22 cellular contexts compared by ENCODE assay signal in the genomic region with DNA sequence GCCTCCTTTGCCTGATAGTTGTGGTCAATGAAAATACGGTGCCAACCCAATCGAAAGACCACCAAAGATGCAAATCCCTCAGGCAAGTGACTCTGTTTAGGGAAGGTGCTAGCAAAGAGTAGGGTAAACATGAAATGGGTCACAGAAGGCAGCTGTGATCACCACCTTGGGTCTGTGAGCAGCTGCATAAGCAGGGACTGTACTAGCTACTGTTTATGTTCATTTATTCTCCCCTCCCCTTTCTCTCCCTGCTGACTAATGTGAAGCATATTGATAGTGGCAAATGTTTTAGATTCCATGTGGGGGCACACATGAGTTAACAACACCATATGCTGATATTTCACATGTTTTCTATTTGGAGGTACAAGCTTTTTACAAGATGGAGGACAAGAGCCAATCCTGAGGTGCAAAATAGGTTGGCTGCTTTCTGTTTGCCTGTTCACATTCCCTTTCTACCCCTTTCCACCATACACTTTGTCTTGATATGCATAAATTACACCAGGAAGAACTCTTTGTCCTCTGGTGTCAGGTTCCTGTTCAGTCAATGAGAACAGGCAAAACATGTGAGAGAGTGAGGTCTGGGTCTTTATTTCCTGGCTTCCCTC.
DNase-seq lines count a peak whose midpoint lies in the region; ATAC-seq and TF ChIP-seq lines count a peak whose summit lies in the region.
"Had no signal": no experiment of that assay in that cellular context is flagged by ENCODE, and none has a peak within 500 bp of the region (broad histone marks: within the 10 kb centered on the region; RNA-seq: fewer than 3 reads in every experiment).

No MANE protein-coding gene starts in this region.

- no peaks in the 10 kb centered on the region for H3K9me3 Mint-ChIP-seq in nephron
- H3K9me3 Mint-ChIP-seq in activated naive CD4-positive, alpha-beta T cell treated with anti-CD3 and anti-CD28 coated beads, Interleukin-2, amount 50 U/mL, for 72 hours = no peaks in the 10 kb centered on the region
- H3K9me3 Mint-ChIP-seq: CD4-positive, alpha-beta T cell; stimulated activated naive B cell treated with anti-CD40 and anti-IgM and Interleukin-4, amounts not matched to agents 10 μg/mL and 1 μg/mL and 100 μg/mL, for 72 hours; T-helper 2 cell treated with Interferon-gamma antibody and Interleukin-4, amounts not matched to agents 5 μg/mL and 100 μg/mL, for 36 hours had no signal

- DNase-seq in DMS53 (lab: John Stamatoyannopoulos, UW) = peak; percentile 60
- peak; percentile 12 for DNase-seq in NCI-H146 treated with DMSO at 0.1 percent for 48 hours (lab: John Stamatoyannopoulos, UW; ENCODE audit: unreplicated experiment)
- DNase-seq in choroid plexus epithelial cell (ENCODE audit: low read depth) = peak; percentile 43
- no peak for DNase-seq in activated naive CD4-positive, alpha-beta T cell treated with anti-CD3 and anti-CD28 coated beads, Interleukin-2, amount 50 U/mL, for 72 hours (ENCODE audit: low spot score in 2 of 2)
- no peak for DNase-seq in retina
- DNase-seq: activated CD8-positive, alpha-beta memory T cell treated with anti-CD3 and anti-CD28 coated beads, Interleukin-2, amount 50 U/mL, for 48 hours; activated effector memory CD4-positive, alpha-beta T cell treated with Interleukin-2 at 50 U/mL for 16 hours; CD4-positive, alpha-beta T cell; DMS79 treated with DMSO at 0.1 percent for 48 hours; GOT3; NCI-H226; NK-92 treated with Interleukin-12 subunit alpha and Interleukin-12 subunit beta, amount 100 ng/mL, for 24 hours; ovary; Peyer's patch; stimulated activated CD4-positive, alpha-beta T cell treated with anti-CD3 and anti-CD28 coated beads, Interleukin-1b, Interleukin-23, amount 100 ng/mL, for 48 hours; stimulated activated naive B cell treated with anti-CD40 and anti-IgM and Interleukin-4, amounts not matched to agents 10 μg/mL and 1 μg/mL and 100 μg/mL, for 72 hours; WERI-Rb-1 had no signal

- peak overlapping the region; percentile 89 to 95 (median 93) for H3K27ac Mint-ChIP-seq in nephron
- no peak overlapping the region for H3K27ac Mint-ChIP-seq in activated naive CD4-positive, alpha-beta T cell treated with anti-CD3 and anti-CD28 coated beads, Interleukin-2, amount 50 U/mL, for 72 hours
- H3K27ac Mint-ChIP-seq: CD4-positive, alpha-beta T cell; stimulated activated naive B cell treated with anti-CD40 and anti-IgM and Interleukin-4, amounts not matched to agents 10 μg/mL and 1 μg/mL and 100 μg/mL, for 72 hours; T-helper 2 cell treated with Interferon-gamma antibody and Interleukin-4, amounts not matched to agents 5 μg/mL and 100 μg/mL, for 36 hours had no signal

- TF ChIP-seq CTCF in choroid plexus epithelial cell (conservative IDR thresholded peaks at IDR 0.05; ENCODE audit: low read depth, low read length) (no peak), nephron (IDR thresholded peaks at IDR 0.05; ENCODE audit: unreplicated experiment in 3 of 3) (no peak)

- H3K4me3 ChIP-seq in choroid plexus epithelial cell (ENCODE audit: low read depth, low read length) = no peak overlapping the region
- H3K4me3 ChIP-seq: ovary, Peyer's patch, thoracic aorta had no signal

- H3K4me3 Mint-ChIP-seq in nephron = no peak overlapping the region
- H3K4me3 Mint-ChIP-seq: CD4-positive, alpha-beta T cell; stimulated activated naive B cell treated with anti-CD40 and anti-IgM and Interleukin-4, amounts not matched to agents 10 μg/mL and 1 μg/mL and 100 μg/mL, for 72 hours; T-helper 2 cell treated with Interferon-gamma antibody and Interleukin-4, amounts not matched to agents 5 μg/mL and 100 μg/mL, for 36 hours had no signal

- no peaks in the 10 kb centered on the region for H3K27me3 Mint-ChIP-seq in nephron (ENCODE audit: low read depth)
- H3K27me3 Mint-ChIP-seq: CD4-positive, alpha-beta T cell; stimulated activated naive B cell treated with anti-CD40 and anti-IgM and Interleukin-4, amounts not matched to agents 10 μg/mL and 1 μg/mL and 100 μg/mL, for 72 hours had no signal

- no peaks in the 10 kb centered on the region for H3K36me3 Mint-ChIP-seq in nephron (ENCODE audit: low read depth)
- H3K36me3 Mint-ChIP-seq in activated naive CD4-positive, alpha-beta T cell treated with anti-CD3 and anti-CD28 coated beads, Interleukin-2, amount 50 U/mL, for 72 hours = no peaks in the 10 kb centered on the region
- H3K36me3 Mint-ChIP-seq: stimulated activated naive B cell treated with anti-CD40 and anti-IgM and Interleukin-4, amounts not matched to agents 10 μg/mL and 1 μg/mL and 100 μg/mL, for 72 hours had no signal

- H3K4me1 Mint-ChIP-seq in nephron = peaks cover 12% of the 10 kb centered on the region
- H3K4me1 Mint-ChIP-seq: stimulated activated naive B cell treated with anti-CD40 and anti-IgM and Interleukin-4, amounts not matched to agents 10 μg/mL and 1 μg/mL and 100 μg/mL, for 72 hours had no signal

- no peak for ATAC-seq in HG02571 (IDR thresholded peaks at IDR 0.05; ENCODE audit: unreplicated experiment)
- ATAC-seq in activated naive CD4-positive, alpha-beta T cell treated with anti-CD3 and anti-CD28 coated beads, Interleukin-2, amount 50 U/mL, for 72 hours = no peak
- no peak for ATAC-seq in GM18861 (IDR thresholded peaks at IDR 0.05; ENCODE audit: unreplicated experiment)

Comparison
In these comparisons a context has a peak if more than half of its experiments do, and no peak if none do; other contexts are left out.
1. DNase-seq: peak in DMS53 (single experiment), NCI-H146 treated with DMSO at 0.1 percent for 48 hours (single experiment) and choroid plexus epithelial cell (single experiment); none in activated naive CD4-positive, alpha-beta T cell treated with anti-CD3 and anti-CD28 coated beads, Interleukin-2, amount 50 U/mL, for 72 hours (0 of 2) and retina (single experiment).
2. H3K27ac Mint-ChIP-seq: peak in nephron (3 of 3); none in activated naive CD4-positive, alpha-beta T cell treated with anti-CD3 and anti-CD28 coated beads, Interleukin-2, amount 50 U/mL, for 72 hours (0 of 2).